In genomic region chr3:9769426-9770275, GRCh38 we compare ENCODE assay signal across 7 cellular contexts. TPM values are rescaled to one million over a fixed set of nuclear protein-coding genes. Genes with fewer than 3 reads are reported as not detected.
DNase-seq lines count a peak whose midpoint lies in the region; ATAC-seq and TF ChIP-seq lines count a peak whose summit lies in the region.

Gene CAMK1 (minus strand): TSS chr3:9769947. CDS start chr3:9767749, 2,198 bp downstream.

- H4K20me1 ChIP-seq in SK-N-SH (ENCODE audit: insufficient read depth) (no peaks in the 10 kb centered on the region), osteoblast (ENCODE audit: insufficient read depth, low read length) (no peaks in the 10 kb centered on the region)

- in situ Hi-C loops in GM13977 (cut with MboI; ENCODE audit: low pct_unique_long_range_greater_than_20kb, low sequenced_read_pairs, unreplicated experiment): no loop called here

- intact Hi-C loops in adrenal gland (cut with DNase I): no loop called here

- H3K9me3 ChIP-seq in SK-N-SH: no peaks in the 10 kb centered on the region
- H3K9me3 ChIP-seq in adrenal gland (replicated peaks in 1 of 3): no peaks in the 10 kb centered on the region
- no peaks in the 10 kb centered on the region for H3K9me3 ChIP-seq in cardiac muscle cell (ENCODE audit: low read depth)
- H3K9me3 ChIP-seq in osteoblast (ENCODE audit: low read depth, low read length): no peaks in the 10 kb centered on the region

- TF ChIP-seq EP300 in SK-N-SH (IDR thresholded peaks at IDR 0.05; ENCODE audit: borderline replicate concordance in 1 of 2, low read depth in 1 of 2, low read length in 1 of 2): no peak

- H3K9me2 ChIP-seq in SK-N-SH: no peaks in the 10 kb centered on the region

- H3K9ac ChIP-seq in SK-N-SH: peak within 1 kb of the TSS; percentile 82

- peak within 1 kb of the TSS; percentile 100 for H3K4me2 ChIP-seq in SK-N-SH
- H3K4me2 ChIP-seq in osteoblast (ENCODE audit: insufficient read depth, low read length): peak within 1 kb of the TSS; percentile 92

- TF ChIP-seq POLR2A in adrenal gland (IDR thresholded peaks at IDR 0.05): peak; percentile 80 to 94

- H3K27ac ChIP-seq in SK-N-SH (ENCODE audit: low read depth in 2 of 2, low read length in 1 of 2) (no peak within 1 kb of the TSS; a peak in 1 of 4 replicates), adrenal gland (peak within 1 kb of the TSS; percentile 58 to 92 (median 77)), cardiac muscle cell (no peak within 1 kb of the TSS), osteoblast (ENCODE audit: low read depth, low read length) (peak within 1 kb of the TSS; percentile 52)

- no peak for TF ChIP-seq RAD21 in SK-N-SH (IDR thresholded peaks at IDR 0.05; ENCODE audit: low read length)

- H2AFZ ChIP-seq in SK-N-SH (ENCODE audit: low read depth) (peak within 1 kb of the TSS; percentile 96; the same call in 1 of the 2 replicates), osteoblast (ENCODE audit: low read length) (peak within 1 kb of the TSS; percentile 80)

- H3K79me2 ChIP-seq in SK-N-SH (ENCODE audit: insufficient read depth) (peaks cover 3% of the 10 kb centered on the region; the same call in 1 of the 2 replicates), osteoblast (ENCODE audit: insufficient read depth, low read length) (peaks cover 21% of the 10 kb centered on the region)

- peaks cover 4% of the 10 kb centered on the region for H3F3A ChIP-seq in SK-N-SH (replicated peaks; ENCODE audit: insufficient read depth)

- H3K4me3 ChIP-seq in SK-N-SH (ENCODE audit: low read depth in 2 of 2, low read length in 1 of 2) (peak within 1 kb of the TSS; percentile 64 to 95), adrenal gland (peak within 1 kb of the TSS in 3 of 4 donors; percentile 36 to 92 (median 73)), cardiac muscle cell (peak within 1 kb of the TSS; percentile 17), osteoblast (ENCODE audit: insufficient read depth, low read length) (peak within 1 kb of the TSS; percentile 78)

- H3K36me3 ChIP-seq in SK-N-SH (replicated peaks in 1 of 2; ENCODE audit: control insufficient read depth in 1 of 2, insufficient read depth in 2 of 2, low read length in 1 of 2): peaks cover 0 to 2% of the 10 kb centered on the region in 2 experiments
- H3K36me3 ChIP-seq in adrenal gland (replicated peaks in 1 of 2): peaks cover 0 to 19% of the 10 kb centered on the region in 2 donors
- H3K36me3 ChIP-seq in cardiac muscle cell: no peaks in the 10 kb centered on the region
- peaks cover 4% of the 10 kb centered on the region for H3K36me3 ChIP-seq in osteoblast (ENCODE audit: insufficient read depth, low read length)

- CTCF ChIA-PET in SK-N-SH (lab: Yijun Ruan, JAX): interaction anchor here (1.0 to 1.4 kb wide), 3 partner anchors 16 to 416 kb away, joined by 3 read pairs; no protein-coding TSS in a partner anchor

- H3K27me3 ChIP-seq in SK-N-SH (ENCODE audit: insufficient read depth) (no peaks in the 10 kb centered on the region), adrenal gland (no peaks in the 10 kb centered on the region), cardiac muscle cell (no peaks in the 10 kb centered on the region), osteoblast (ENCODE audit: insufficient read depth, low read length) (no peaks in the 10 kb centered on the region)

- peak; percentile 77 for DNase-seq in GM13977 (ENCODE audit: low spot score)
- peak; percentile 92 for DNase-seq in SK-N-SH
- DNase-seq in adrenal gland: peak; percentile 84 to 90 (median 88)
- DNase-seq in cardiac muscle cell (ENCODE audit: low read depth in 1 of 2, low spot score in 1 of 2): peak; percentile 78 to 88
- DNase-seq in osteoblast (ENCODE audit: insufficient read length, low spot score, missing footprints): peak; percentile 99
- peak; percentile 86 for DNase-seq in ureter (ENCODE audit: low spot score)

- peak; percentile 76 for ATAC-seq in HG03280 (IDR thresholded peaks at IDR 0.05; ENCODE audit: unreplicated experiment)

- 12% methylated on average over 16 of the region's 49 CpGs for WGBS in SK-N-SH (ENCODE audit: low lambda C conversion rate)
- 3 to 11% (median 6%) methylated on average over 14 to 49 of the region's 49 CpGs for WGBS in adrenal gland, 4 donors

- TF ChIP-seq CTCF in GM13977 (IDR thresholded peaks at IDR 0.05; ENCODE audit: extremely low read depth, insufficient read depth, missing control alignments) (no peak), SK-N-SH (IDR thresholded peaks at IDR 0.05) (0 out of 2 replicates have a peak, but pooled peaks have one; percentile 8), adrenal gland (IDR thresholded peaks at IDR 0.05) (no peak), cardiac muscle cell (IDR thresholded peaks at IDR 0.05; ENCODE audit: low read depth, low read length) (no peak), osteoblast (IDR thresholded peaks at IDR 0.05; ENCODE audit: extremely low read depth, low read depth, low read length) (no peak)

- POLR2A ChIA-PET in SK-N-SH (lab: Yijun Ruan, JAX): interaction anchor here (0.7 to 3.7 kb wide), 5 partner anchors 9 to 67 kb away, joined by 3 to 20 read pairs (median 4); partner anchors contain the start of genes ARPC4 and OGG1

- H3K4me1 ChIP-seq in SK-N-SH (ENCODE audit: control insufficient read depth in 1 of 2, insufficient read depth in 2 of 2, low read depth in 1 of 2, low read length in 1 of 2) (peaks cover 6 to 14% of the 10 kb centered on the region in 2 experiments; a peak in 1 of 4 replicates), adrenal gland (replicated peaks in 1 of 2) (peaks cover 37 to 54% of the 10 kb centered on the region in 2 donors), cardiac muscle cell (ENCODE audit: low read depth) (no peaks in the 10 kb centered on the region), osteoblast (ENCODE audit: insufficient read depth, low read length) (peaks cover 23% of the 10 kb centered on the region)

TF ChIP-seq in SK-N-SH, 30 proteins besides CTCF, POLR2A, EP300 and RAD21:
- TF ChIP-seq NRF1 (IDR thresholded peaks at IDR 0.05; ENCODE audit: low read depth, low read length): 0 out of 2 replicates have a peak, but pooled peaks have one; percentile 14
- TF ChIP-seq TAF1 (IDR thresholded peaks at IDR 0.05; ENCODE audit: borderline replicate concordance, low read depth, low read length): peak; percentile 57; the same call in 1 of the 2 replicates
- no peak for TF ChIP-seq MEF2A (IDR thresholded peaks at IDR 0.05; ENCODE audit: borderline replicate concordance, low read depth)
- TF ChIP-seq CHD2 (IDR thresholded peaks at IDR 0.05; ENCODE audit: low read length, partially characterized antibody): peak; percentile 4
- peak; percentile 70; the same call in 1 of the 2 replicates for TF ChIP-seq POLR2AphosphoS5 (IDR thresholded peaks at IDR 0.05; ENCODE audit: low read depth, low read length)
- TF ChIP-seq MAX (IDR thresholded peaks at IDR 0.05; ENCODE audit: low read depth): peak; percentile 33; the same call in 1 of the 2 replicates
- TF ChIP-seq FOXM1 (IDR thresholded peaks at IDR 0.05; ENCODE audit: low read depth): no peak
- 0 out of 2 replicates have a peak, but pooled peaks have one; percentile 29 for TF ChIP-seq SIN3A (IDR thresholded peaks at IDR 0.05; ENCODE audit: borderline replicate concordance, low read depth, low read length)
- TF ChIP-seq FOSL2 (IDR thresholded peaks at IDR 0.05; ENCODE audit: borderline replicate concordance, low read depth): no peak
- no peak for TF ChIP-seq JUND (IDR thresholded peaks at IDR 0.05)
- peak; percentile 6; the same call in 1 of the 2 replicates for TF ChIP-seq REST (IDR thresholded peaks at IDR 0.05; ENCODE audit: low read depth, low read length)
- TF ChIP-seq YY1 (IDR thresholded peaks at IDR 0.05; ENCODE audit: low read depth): no peak

RNA-seq across cellular contexts. Expression of gene CAMK1, which starts in this region (rescaled TPM):
- polyA plus RNA-seq in SK-N-SH (2012; rRNA removed): 44.9 and 47.1 TPM in 2 replicates
- 30.5 and 35.8 TPM in 2 replicates for polyA plus RNA-seq in SK-N-SH (2012; cell fraction: cytosol; rRNA removed)
- polyA plus RNA-seq in SK-N-SH (2012; cell fraction: nucleus; rRNA removed): 39.3 and 46.4 TPM in 2 replicates
- total RNA-seq in adrenal gland: 100 to 1,000 TPM in 7 of 8 donors, 10 to 100 TPM in 1; 83.1 to 261 (median 176) TPM
- polyA plus RNA-seq in adrenal gland: 100 to 1,000 TPM in 2 of 3 donors, 10 to 100 TPM in 1; 51.5 to 281 (median 260) TPM
- total RNA-seq in cardiac muscle cell: 23.7 and 24.6 TPM in 2 replicates
- 20.4 and 29.1 TPM in 2 replicates for polyA plus RNA-seq in cardiac muscle cell
- 22.1 and 25.9 TPM in 2 replicates for total RNA-seq in osteoblast
- 24.3 TPM for total RNA-seq in ureter

Comparison
In these comparisons a context has a peak if more than half of its experiments do, and no peak if none do; other contexts are left out.
1. H3K27ac ChIP-seq: peak in adrenal gland (5 of 5) and osteoblast (single experiment); none in SK-N-SH (0 of 2) and cardiac muscle cell (single experiment).
2. H3K4me3 ChIP-seq: peak in every context shown above with its lines; median percentile 80 in SK-N-SH; 78 in osteoblast; 73 in adrenal gland; 17 in cardiac muscle cell.
3. Peak in every context shown above with its lines, with median percentiles within 50 percentile points of each other: DNase-seq.